17 cellular contexts compared by ENCODE assay signal in the genomic region with DNA sequence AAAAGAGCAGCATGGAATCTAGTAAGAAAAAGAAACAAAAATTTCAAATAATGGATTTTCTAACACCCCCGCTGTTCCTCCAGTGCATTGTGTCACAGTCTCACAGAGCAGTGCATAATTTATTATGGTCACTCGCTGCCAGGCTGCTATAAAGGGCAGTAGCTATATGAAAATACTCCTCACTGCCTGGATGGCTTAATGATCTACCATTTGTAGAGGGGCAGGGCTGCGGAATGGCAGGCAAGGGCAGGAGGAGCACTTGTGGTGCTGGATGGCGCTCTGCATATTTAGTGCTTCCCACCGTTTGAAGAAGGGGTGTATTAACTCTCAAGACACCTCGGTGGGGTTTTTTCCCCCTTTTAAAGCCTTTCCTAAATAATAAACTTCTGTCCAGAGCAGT.
"Had no signal": no experiment of that assay in that cellular context is flagged by ENCODE, and none has a peak within 500 bp of the region (broad histone marks: within the 10 kb centered on the region; RNA-seq: fewer than 3 reads in every experiment).

No MANE protein-coding gene starts in this region.

- H3K27me3 Mint-ChIP-seq: activated CD4-positive, alpha-beta memory T cell treated with anti-CD3 and anti-CD28 coated beads, Interleukin-2, amount 10 ng/mL, durations not matched to agents 7 days and 5 days; activated CD8-positive, alpha-beta memory T cell treated with anti-CD3 and anti-CD28 coated beads, Interleukin-2, amount 10 ng/mL, durations not matched to agents 7 days and 5 days; activated naive CD8-positive, alpha-beta T cell treated with anti-CD3 and anti-CD28 coated beads, Interleukin-2, amount 10 ng/mL, durations not matched to agents 7 days and 5 days; central memory CD8-positive, alpha-beta T cell; natural killer cell treated with Interleukin-12 subunit alpha and Interleukin-12 subunit beta and Interleukin-15 and Interleukin-18, amount 100 ng/mL, for 72 hours; stimulated activated naive B cell treated with anti-CD40 and anti-IgM and Interleukin-4, amounts not matched to agents 10 μg/mL and 1 μg/mL and 100 μg/mL, for 72 hours had no signal

- H3K4me3 Mint-ChIP-seq: activated CD4-positive, alpha-beta memory T cell treated with anti-CD3 and anti-CD28 coated beads, Interleukin-2, amount 10 ng/mL, durations not matched to agents 7 days and 5 days; activated CD8-positive, alpha-beta memory T cell treated with anti-CD3 and anti-CD28 coated beads, Interleukin-2, amount 10 ng/mL, durations not matched to agents 7 days and 5 days; activated naive CD8-positive, alpha-beta T cell treated with anti-CD3 and anti-CD28 coated beads, Interleukin-2, amount 10 ng/mL, durations not matched to agents 7 days and 5 days; central memory CD8-positive, alpha-beta T cell; natural killer cell treated with Interleukin-12 subunit alpha and Interleukin-12 subunit beta and Interleukin-15 and Interleukin-18, amount 100 ng/mL, for 72 hours; stimulated activated naive B cell treated with anti-CD40 and anti-IgM and Interleukin-4, amounts not matched to agents 10 μg/mL and 1 μg/mL and 100 μg/mL, for 72 hours; T-helper 2 cell treated with Interferon-gamma antibody and Interleukin-4, amounts not matched to agents 5 μg/mL and 100 μg/mL, for 36 hours had no signal

- H3K9me3 ChIP-seq: lower lobe of right lung, SK-N-SH, uterus had no signal

- DNase-seq: activated CD4-positive, alpha-beta memory T cell treated with anti-CD3 and anti-CD28 coated beads, Interleukin-2, amount 10 ng/mL, durations not matched to agents 7 days and 5 days; activated CD4-positive, alpha-beta T cell treated with anti-CD3 and anti-CD28 coated beads for 48 hours; activated CD4-positive, CD25-positive, alpha-beta regulatory T cell; activated CD8-positive, alpha-beta memory T cell treated with anti-CD3 and anti-CD28 coated beads, Interleukin-2, amount 10 ng/mL, durations not matched to agents 7 days and 5 days; activated naive CD8-positive, alpha-beta T cell treated with anti-CD3 and anti-CD28 coated beads, Interleukin-2, amount 10 ng/mL, durations not matched to agents 7 days and 5 days; left cardiac atrium; lower lobe of right lung; sigmoid colon; SK-N-SH; stimulated activated naive B cell treated with anti-CD40 and anti-IgM and Interleukin-4, amounts not matched to agents 10 μg/mL and 1 μg/mL and 100 μg/mL, for 72 hours; uterus had no signal

- H3K4me3 ChIP-seq: coronary artery, esophagus muscularis mucosa, gastroesophageal sphincter, lower lobe of right lung, sigmoid colon, uterus had no signal

- H3K4me1 Mint-ChIP-seq: activated CD4-positive, alpha-beta memory T cell treated with anti-CD3 and anti-CD28 coated beads, Interleukin-2, amount 10 ng/mL, durations not matched to agents 7 days and 5 days; activated naive CD8-positive, alpha-beta T cell treated with anti-CD3 and anti-CD28 coated beads, Interleukin-2, amount 10 ng/mL, durations not matched to agents 7 days and 5 days; central memory CD8-positive, alpha-beta T cell had no signal

- H3K27me3 ChIP-seq: esophagus muscularis mucosa, gastroesophageal sphincter, sigmoid colon, uterus had no signal

- H3K36me3 ChIP-seq: lower lobe of right lung, sigmoid colon, uterus had no signal

- H3K27ac ChIP-seq: coronary artery, esophagus muscularis mucosa, gastroesophageal sphincter, lower lobe of right lung, sigmoid colon, uterus had no signal

- H3K27ac Mint-ChIP-seq: activated CD4-positive, alpha-beta memory T cell treated with anti-CD3 and anti-CD28 coated beads, Interleukin-2, amount 10 ng/mL, durations not matched to agents 7 days and 5 days; activated CD8-positive, alpha-beta memory T cell treated with anti-CD3 and anti-CD28 coated beads, Interleukin-2, amount 10 ng/mL, durations not matched to agents 7 days and 5 days; activated naive CD8-positive, alpha-beta T cell treated with anti-CD3 and anti-CD28 coated beads, Interleukin-2, amount 10 ng/mL, durations not matched to agents 7 days and 5 days; natural killer cell treated with Interleukin-12 subunit alpha and Interleukin-12 subunit beta and Interleukin-15 and Interleukin-18, amount 100 ng/mL, for 72 hours; stimulated activated naive B cell treated with anti-CD40 and anti-IgM and Interleukin-4, amounts not matched to agents 10 μg/mL and 1 μg/mL and 100 μg/mL, for 72 hours; T-helper 2 cell treated with Interferon-gamma antibody and Interleukin-4, amounts not matched to agents 5 μg/mL and 100 μg/mL, for 36 hours had no signal

- H3K4me2 ChIP-seq: SK-N-SH had no signal

- H3K36me3 Mint-ChIP-seq: activated naive CD8-positive, alpha-beta T cell treated with anti-CD3 and anti-CD28 coated beads, Interleukin-2, amount 10 ng/mL, durations not matched to agents 7 days and 5 days; natural killer cell treated with Interleukin-12 subunit alpha and Interleukin-12 subunit beta and Interleukin-15 and Interleukin-18, amount 100 ng/mL, for 72 hours had no signal

- H3K4me1 ChIP-seq: lower lobe of right lung, uterus had no signal

- H3K9ac ChIP-seq: SK-N-SH had no signal

- H3K9me3 Mint-ChIP-seq: activated CD4-positive, alpha-beta memory T cell treated with anti-CD3 and anti-CD28 coated beads, Interleukin-2, amount 10 ng/mL, durations not matched to agents 7 days and 5 days; natural killer cell treated with Interleukin-12 subunit alpha and Interleukin-12 subunit beta and Interleukin-15 and Interleukin-18, amount 100 ng/mL, for 72 hours; stimulated activated naive B cell treated with anti-CD40 and anti-IgM and Interleukin-4, amounts not matched to agents 10 μg/mL and 1 μg/mL and 100 μg/mL, for 72 hours; T-helper 2 cell treated with Interferon-gamma antibody and Interleukin-4, amounts not matched to agents 5 μg/mL and 100 μg/mL, for 36 hours had no signal

- ATAC-seq: activated CD8-positive, alpha-beta memory T cell treated with anti-CD3 and anti-CD28 coated beads, Interleukin-2, amount 10 ng/mL, durations not matched to agents 7 days and 5 days; gastroesophageal sphincter; left cardiac atrium; lower lobe of right lung; natural killer cell treated with Interleukin-12 subunit alpha and Interleukin-12 subunit beta and Interleukin-15 and Interleukin-18, amount 100 ng/mL, for 72 hours; stimulated activated naive B cell treated with anti-CD40 and anti-IgM and Interleukin-4, amounts not matched to agents 10 μg/mL and 1 μg/mL and 100 μg/mL, for 72 hours had no signal
